In genomic region chr5:83917261-83917908, GRCh38 we compare ENCODE assay signal across 30 cellular contexts.
"Had no signal": no experiment of that assay in that cellular context is flagged by ENCODE, and none has a peak within 500 bp of the region (broad histone marks: within the 10 kb centered on the region; RNA-seq: fewer than 3 reads in every experiment).

No MANE protein-coding gene starts in this region.

- DNase-seq: activated CD4-positive, alpha-beta T cell treated with anti-CD3 and anti-CD28 coated beads for 4 hours; activated CD4-positive, alpha-beta T cell treated with anti-CD3 and anti-CD28 coated beads, Interleukin-2, amount 50 U/mL, for 4 hours; activated naive CD4-positive, alpha-beta T cell treated with Interleukin-2 at 50 U/mL for 16 hours; activated naive CD8-positive, alpha-beta T cell treated with anti-CD3 and anti-CD28 coated beads for 36 hours; activated T-cell treated with anti-CD3 and anti-CD28 coated beads for 4 hours; activated T-cell treated with anti-CD3 and anti-CD28 coated beads, Interleukin-2, amount 50 U/mL, for 72 hours; adrenal gland; aorta; body of pancreas; colonic mucosa; effector CD8-positive, alpha-beta T cell; erythroblast; gastrocnemius medialis; head of caudate nucleus; kidney glomerular epithelial cell; naive B cell; nucleus accumbens; right cardiac atrium; stimulated activated CD4-positive, alpha-beta T cell treated with anti-CD3 and anti-CD28 coated beads, Interleukin-2, amount 100 ng/mL, for 48 hours; stimulated activated naive CD8-positive, alpha-beta T cell treated with anti-CD3 and anti-CD28 coated beads, Interleukin-15, Interleukin-2, amounts not matched to agents 100 U/mL and 50 U/mL, for 24 hours; T-helper 9 cell; testis; transverse colon; uterus had no signal

- H3K79me2 ChIP-seq: parathyroid adenoma had no signal

- H3K27ac ChIP-seq: adrenal gland, body of pancreas, colonic mucosa, gastrocnemius medialis, parathyroid adenoma, testis, transverse colon, uterus, VCaP had no signal

- H3K9me3 Mint-ChIP-seq: activated naive CD8-positive, alpha-beta T cell treated with anti-CD3 and anti-CD28 coated beads for 36 hours; activated T-cell treated with anti-CD3 and anti-CD28 coated beads, Interleukin-2, amount 50 U/mL, for 72 hours; naive B cell; neural crest cell; T-helper 1 cell treated with Interleukin-12 subunit alpha and Interleukin-12 subunit beta and Interleukin-4 antibody, amounts not matched to agents 30 μg/mL and 1 μg/mL, for 36 hours had no signal

- H3K27me3 ChIP-seq: adrenal gland, body of pancreas, colonic mucosa, gastrocnemius medialis, testis, transverse colon, uterus had no signal

- H3K36me3 ChIP-seq: adrenal gland, colonic mucosa, gastrocnemius medialis, transverse colon, uterus had no signal

- H3K36me3 Mint-ChIP-seq: activated naive CD8-positive, alpha-beta T cell treated with anti-CD3 and anti-CD28 coated beads for 36 hours; naive B cell had no signal

- H2AFZ ChIP-seq: parathyroid adenoma had no signal

- H3K9ac ChIP-seq: parathyroid adenoma had no signal

- H3K27ac Mint-ChIP-seq: activated naive CD8-positive, alpha-beta T cell treated with anti-CD3 and anti-CD28 coated beads for 36 hours; activated T-cell treated with anti-CD3 and anti-CD28 coated beads, Interleukin-2, amount 50 U/mL, for 72 hours; naive B cell; T-helper 1 cell treated with Interleukin-12 subunit alpha and Interleukin-12 subunit beta and Interleukin-4 antibody, amounts not matched to agents 30 μg/mL and 1 μg/mL, for 36 hours had no signal

- H3K4me3 ChIP-seq: adrenal gland, body of pancreas, colonic mucosa, gastrocnemius medialis, lung, testis, transverse colon, uterus had no signal

- H3K4me1 ChIP-seq: body of pancreas, colonic mucosa, gastrocnemius medialis, parathyroid adenoma, testis, uterus had no signal

- H3K4me1 Mint-ChIP-seq: activated naive CD8-positive, alpha-beta T cell treated with anti-CD3 and anti-CD28 coated beads for 36 hours; naive B cell; neural crest cell had no signal

- FAIRE-seq: TTC549 had no signal

- H3K9me3 ChIP-seq: adrenal gland, body of pancreas, colonic mucosa, gastrocnemius medialis, testis, transverse colon, uterus had no signal

- H3K4me3 Mint-ChIP-seq: activated naive CD8-positive, alpha-beta T cell treated with anti-CD3 and anti-CD28 coated beads for 36 hours; activated T-cell treated with anti-CD3 and anti-CD28 coated beads, Interleukin-2, amount 50 U/mL, for 72 hours; naive B cell; neural crest cell; T-helper 1 cell treated with Interleukin-12 subunit alpha and Interleukin-12 subunit beta and Interleukin-4 antibody, amounts not matched to agents 30 μg/mL and 1 μg/mL, for 36 hours had no signal

- H3K27me3 Mint-ChIP-seq: activated naive CD8-positive, alpha-beta T cell treated with anti-CD3 and anti-CD28 coated beads for 36 hours had no signal
